Comparison of ENCODE assay signal across 13 cellular contexts in the genomic region with DNA sequence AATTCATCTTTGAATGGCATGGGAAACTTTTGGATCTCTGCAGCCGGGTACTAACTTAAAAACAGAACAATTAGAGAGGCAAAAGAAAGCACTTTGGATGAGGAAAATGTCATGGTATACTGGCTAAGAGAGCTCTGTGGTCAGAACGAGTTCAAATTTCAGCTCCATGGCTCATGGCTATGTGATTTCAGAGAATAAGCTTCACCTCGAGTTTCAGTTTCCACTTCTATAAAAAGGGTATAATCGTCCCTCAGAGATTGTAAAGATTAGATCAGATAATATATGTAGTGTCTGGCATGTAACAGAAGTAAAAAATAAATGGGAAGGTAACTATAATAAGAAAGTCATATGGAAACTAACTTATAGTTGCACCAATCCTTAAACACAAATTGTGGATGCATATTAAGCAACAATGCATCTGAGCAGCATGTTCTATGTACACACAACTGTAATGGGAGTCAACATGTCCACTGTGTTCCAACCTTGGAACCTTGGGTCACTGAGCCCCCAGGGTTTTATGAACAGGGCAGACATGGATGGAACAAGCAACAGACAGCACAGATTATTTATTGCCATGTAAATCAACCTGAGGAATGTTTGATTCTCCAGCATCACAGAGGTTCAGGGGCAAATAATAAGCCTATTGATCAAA.
DNase-seq lines count a peak whose midpoint lies in the region; ATAC-seq and TF ChIP-seq lines count a peak whose summit lies in the region.
"Had no signal": no experiment of that assay in that cellular context is flagged by ENCODE, and none has a peak within 500 bp of the region (broad histone marks: within the 10 kb centered on the region; RNA-seq: fewer than 3 reads in every experiment).

No MANE protein-coding gene starts in this region.

- peaks cover 19% of the 10 kb centered on the region for H3K36me3 Mint-ChIP-seq in activated CD4-positive, alpha-beta T cell treated with anti-CD3 and anti-CD28 coated beads, Interleukin-2, amount 10 ng/mL, durations not matched to agents 24 days and 14 days (ENCODE audit: low read depth)
- H3K36me3 Mint-ChIP-seq in naive B cell: peaks cover 0 to 7% of the 10 kb centered on the region in 2 donors

- no peak overlapping the region for H3K9ac ChIP-seq in MM.1S (ENCODE audit: low read length)

- no peaks in the 10 kb centered on the region for H3K36me3 ChIP-seq in MM.1S (replicated peaks; ENCODE audit: insufficient read depth, low read length)

- H3F3A ChIP-seq in MM.1S (ENCODE audit: insufficient read depth, low read length): no peaks in the 10 kb centered on the region

- no peaks in the 10 kb centered on the region for H3K27me3 ChIP-seq in MM.1S (replicated peaks; ENCODE audit: insufficient read depth, low read length)
- H3K27me3 ChIP-seq: spleen had no signal

- no peaks in the 10 kb centered on the region for H4K20me1 ChIP-seq in MM.1S (ENCODE audit: insufficient read depth, low read length)

- peak overlapping the region; percentile 57 for H3K4me3 Mint-ChIP-seq in activated CD4-positive, alpha-beta T cell treated with anti-CD3 and anti-CD28 coated beads, Interleukin-2, amount 10 ng/mL, durations not matched to agents 24 days and 14 days
- peak overlapping the region; percentile 0 to 76 (median 50) for H3K4me3 Mint-ChIP-seq in naive B cell

- intact Hi-C loops in activated CD4-positive, alpha-beta T cell treated with anti-CD3 and anti-CD28 coated beads, Interleukin-2, amount 10 ng/mL, durations not matched to agents 24 days and 14 days (cut with micrococcal nuclease): no loop called here

- H2AFZ ChIP-seq in MM.1S (ENCODE audit: low read length): no peak overlapping the region

- H3K27ac ChIP-seq in MM.1S (ENCODE audit: low read length): peak overlapping the region; percentile 9; the same call in 1 of the 2 replicates
- H3K27ac ChIP-seq: spleen had no signal

- ATAC-seq in naive B cell (ENCODE audit: low read depth in 2 of 2): peak; percentile 38 to 56
- ATAC-seq in HG03442 (IDR thresholded peaks at IDR 0.05; ENCODE audit: unreplicated experiment): no peak

- peaks cover 20% of the 10 kb centered on the region for H3K4me1 ChIP-seq in MM.1S (ENCODE audit: low read length)

- no peaks in the 10 kb centered on the region for H3K9me3 ChIP-seq in MM.1S (replicated peaks; ENCODE audit: insufficient read depth, low read length)
- H3K9me3 ChIP-seq: spleen had no signal

- H3K9me2 ChIP-seq in MM.1S (replicated peaks; ENCODE audit: insufficient read depth, low read length): no peaks in the 10 kb centered on the region

- TF ChIP-seq CTCF in GM20000 (IDR thresholded peaks at IDR 0.05; ENCODE audit: extremely low read depth, missing control alignments) (no peak), MM.1S (IDR thresholded peaks at IDR 0.05; ENCODE audit: low read length) (no peak)

- H3K9me3 Mint-ChIP-seq in activated CD4-positive, alpha-beta T cell treated with anti-CD3 and anti-CD28 coated beads, Interleukin-2, amount 10 ng/mL, durations not matched to agents 24 days and 14 days: no peaks in the 10 kb centered on the region
- no peaks in the 10 kb centered on the region for H3K9me3 Mint-ChIP-seq in naive B cell

- no peaks in the 10 kb centered on the region; the same call in 1 of the 2 replicates for H3K79me2 ChIP-seq in MM.1S (ENCODE audit: low read length)

- DNase-seq in activated CD4-positive, alpha-beta T cell treated with anti-CD3 and anti-CD28 coated beads, Interleukin-2, amount 10 ng/mL, durations not matched to agents 24 days and 14 days: no peak
- no peak for DNase-seq in activated CD4-positive, alpha-beta T cell treated with anti-CD3 and anti-CD28 coated beads for 4 hours
- peak; percentile 55 for DNase-seq in GM20000 (ENCODE audit: low spot score)
- DNase-seq in MM.1S: peak; percentile 80
- DNase-seq in naive B cell: no peak
- DNase-seq in NCI-H524 (lab: John Stamatoyannopoulos, UW): no peak
- no peak for DNase-seq in pons (ENCODE audit: low spot score)
- DNase-seq: ACHN, anterior cingulate cortex, hypothalamus, NCI-H146, spleen had no signal

- H3K27me3 Mint-ChIP-seq in activated CD4-positive, alpha-beta T cell treated with anti-CD3 and anti-CD28 coated beads, Interleukin-2, amount 10 ng/mL, durations not matched to agents 24 days and 14 days: no peaks in the 10 kb centered on the region
- H3K27me3 Mint-ChIP-seq in naive B cell: no peaks in the 10 kb centered on the region

- H3K4me3 ChIP-seq in MM.1S (ENCODE audit: low read length): peak overlapping the region; percentile 22
- H3K4me3 ChIP-seq: spleen had no signal

- H3K4me2 ChIP-seq in MM.1S (ENCODE audit: low read depth, low read length): peak overlapping the region; percentile 69

- H3K4me1 Mint-ChIP-seq in activated CD4-positive, alpha-beta T cell treated with anti-CD3 and anti-CD28 coated beads, Interleukin-2, amount 10 ng/mL, durations not matched to agents 24 days and 14 days: peaks cover 28% of the 10 kb centered on the region
- peaks cover 21 to 32% (median 31%) of the 10 kb centered on the region in 3 donors for H3K4me1 Mint-ChIP-seq in naive B cell

- H3K27ac Mint-ChIP-seq in activated CD4-positive, alpha-beta T cell treated with anti-CD3 and anti-CD28 coated beads, Interleukin-2, amount 10 ng/mL, durations not matched to agents 24 days and 14 days: peak overlapping the region; percentile 31
- H3K27ac Mint-ChIP-seq in naive B cell: peak overlapping the region; percentile 17 to 75 (median 50)

Comparison
In these comparisons a context has a peak if more than half of its experiments do, and no peak if none do; other contexts are left out.
1. DNase-seq: peak in GM20000 (single experiment) and MM.1S (single experiment); none in activated CD4-positive, alpha-beta T cell treated with anti-CD3 and anti-CD28 coated beads, Interleukin-2, amount 10 ng/mL, durations not matched to agents 24 days and 14 days (single experiment), activated CD4-positive, alpha-beta T cell treated with anti-CD3 and anti-CD28 coated beads for 4 hours (0 of 2), naive B cell (single experiment), NCI-H524 (0 of 2) and pons (single experiment).